Comparison of ENCODE assay signal across 1 cellular context in genomic region chr18:35730738-35731370, GRCh38.
TF ChIP-seq lines count a peak whose summit lies in the region.

No MANE protein-coding gene starts in this region.

TF ChIP-seq in SK-N-SH treated with all-trans-retinoic acid at 6 μM for 48 hours, 23 proteins besides CTCF, POLR2A, EP300 and RAD21 (continued from another document):
- TF ChIP-seq POU6F1 (CRISPR knock-in tag; IDR thresholded peaks at IDR 0.05; ENCODE audit: borderline replicate concordance, low read depth) (no peak), CSRNP3 (CRISPR knock-in tag; IDR thresholded peaks at IDR 0.05) (no peak)
